8 cellular contexts compared by ENCODE assay signal in the genomic region with DNA sequence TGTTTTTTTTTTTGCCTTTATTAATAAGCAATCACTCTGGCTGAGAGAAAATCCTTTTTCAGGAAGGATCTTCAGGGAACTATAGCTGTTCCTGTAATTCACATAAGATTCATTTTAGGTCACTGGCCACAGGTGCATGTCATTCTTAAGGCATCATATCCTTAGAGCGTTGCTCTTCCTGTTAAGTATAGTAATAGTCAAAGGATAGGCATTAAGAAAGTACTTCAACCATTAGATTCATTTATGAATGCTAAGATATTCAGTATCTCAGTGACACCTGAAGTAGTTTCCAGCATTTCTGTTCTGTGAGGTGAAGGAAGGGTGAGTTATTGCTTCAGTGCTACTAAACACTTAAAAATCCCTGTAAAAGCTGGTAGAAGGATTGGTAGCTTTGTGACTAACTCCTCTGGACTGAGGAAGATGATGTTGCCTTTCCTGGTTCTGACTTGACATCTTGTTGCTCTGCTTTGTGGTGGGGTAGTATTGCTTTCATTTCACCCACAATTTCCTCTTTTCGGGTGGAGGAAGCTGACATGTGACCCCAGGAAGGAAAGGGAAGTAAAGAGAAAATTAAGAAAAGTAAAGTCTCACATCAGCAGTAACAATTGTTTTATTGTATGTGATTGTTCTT. TPM values are rescaled to one million over a fixed set of nuclear protein-coding genes. Genes with fewer than 3 reads are reported as not detected.
DNase-seq lines count a peak whose midpoint lies in the region; ATAC-seq and TF ChIP-seq lines count a peak whose summit lies in the region.

No MANE protein-coding gene starts in this region.

- peaks cover 6% of the 10 kb centered on the region; the same call in 1 of the 2 replicates for H3K79me2 ChIP-seq in KMS-11 (ENCODE audit: insufficient read depth, low read depth)

- in situ Hi-C loops in gastrocnemius medialis (cut with MboI; ENCODE audit: low sequenced_read_pairs in 4 of 4) = no loop called here

- intact Hi-C loops in gastrocnemius medialis (cut with DNase I; ENCODE audit: low total_unique reads) = no loop called here

- no peak overlapping the region for H3K9ac ChIP-seq in KMS-11

- H3K27ac ChIP-seq in KMS-11 = no peak overlapping the region; the same call in 1 of the 2 replicates
- H3K27ac ChIP-seq in gastrocnemius medialis = peak overlapping the region in 1 of 4 donors; percentile 34

- TF ChIP-seq POLR2A in gastrocnemius medialis (IDR thresholded peaks at IDR 0.05) = no peak

- H3K36me3 ChIP-seq in KMS-11 (ENCODE audit: insufficient read depth) = no peaks in the 10 kb centered on the region
- no peaks in the 10 kb centered on the region for H3K36me3 ChIP-seq in gastrocnemius medialis

- no peak for TF ChIP-seq CTCF in KMS-11 (conservative IDR thresholded peaks at IDR 0.05; ENCODE audit: low read depth, low read length)
- TF ChIP-seq CTCF in gastrocnemius medialis (IDR thresholded peaks at IDR 0.05 in 4 of 5, conservative IDR thresholded peaks at IDR 0.05 in 1 of 5) = no peak

- peaks cover 29% of the 10 kb centered on the region for H3K4me1 ChIP-seq in KMS-11 (ENCODE audit: low read depth, poor library complexity, severe bottlenecking)
- H3K4me1 ChIP-seq in gastrocnemius medialis = peaks cover 34 to 37% of the 10 kb centered on the region in 2 donors

- no peak overlapping the region for H2AFZ ChIP-seq in KMS-11 (ENCODE audit: low read depth)

- H3K4me2 ChIP-seq in KMS-11 = peak overlapping the region; percentile 33; the same call in 1 of the 2 replicates

- peak; percentile 74 for ATAC-seq in GM21423 (IDR thresholded peaks at IDR 0.05; ENCODE audit: unreplicated experiment)
- no peak for ATAC-seq in gastrocnemius medialis

- H3K4me3 ChIP-seq in KMS-11 (IDR thresholded peaks at IDR 0.05; ENCODE audit: insufficient read depth, low read depth, low read length) (no peak overlapping the region), gastrocnemius medialis (no peak overlapping the region)

- no peaks in the 10 kb centered on the region for H3K27me3 ChIP-seq in KMS-11 (ENCODE audit: insufficient read depth, low read depth)
- H3K27me3 ChIP-seq in gastrocnemius medialis = no peaks in the 10 kb centered on the region

- DNase-seq in EL = peak; percentile 83
- DNase-seq in amniotic epithelial cell (ENCODE audit: low read depth) = peak; percentile 75
- DNase-seq in myocyte (ENCODE audit: low read depth) = peak; percentile 7
- no peak for DNase-seq in SHP77 (lab: John Stamatoyannopoulos, UW)
- DNase-seq in NCI-H345 treated with DMSO at 0.1 percent for 48 hours (lab: John Stamatoyannopoulos, UW; ENCODE audit: unreplicated experiment) = no peak
- no peak for DNase-seq in gastrocnemius medialis

- H3K9me3 ChIP-seq in gastrocnemius medialis = no peaks in the 10 kb centered on the region

- peaks cover 5% of the 10 kb centered on the region; the same call in 1 of the 2 replicates for H4K20me1 ChIP-seq in KMS-11 (ENCODE audit: insufficient read depth)

RNA-seq across cellular contexts. Expression of a gene that starts 34.7 kb away (rescaled TPM):
- total RNA-seq in myocyte (12.3 and 14.2 TPM in 2 replicates), gastrocnemius medialis (10 to 100 TPM; 17.1 to 25.2 (median 21.0) TPM)
- 3.4 TPM for polyA plus RNA-seq in myocyte (2012)

RNA-seq across cellular contexts. Expression of a gene that starts 52.1 kb away (rescaled TPM):
- total RNA-seq in myocyte (not detected in 2 replicates), gastrocnemius medialis (under 1 TPM in 1 of 4 donors, not detected in 3; 0.20 TPM)
- not detected for polyA plus RNA-seq in myocyte (2012)

Comparison
In these comparisons a context has a peak if more than half of its experiments do, and no peak if none do; other contexts are left out.
1. DNase-seq: peak in EL (single experiment), amniotic epithelial cell (single experiment) and myocyte (single experiment); none in SHP77 (0 of 2), NCI-H345 treated with DMSO at 0.1 percent for 48 hours (single experiment) and gastrocnemius medialis (0 of 2).